Comparison of ENCODE assay signal across 1 cellular context in the genomic region with DNA sequence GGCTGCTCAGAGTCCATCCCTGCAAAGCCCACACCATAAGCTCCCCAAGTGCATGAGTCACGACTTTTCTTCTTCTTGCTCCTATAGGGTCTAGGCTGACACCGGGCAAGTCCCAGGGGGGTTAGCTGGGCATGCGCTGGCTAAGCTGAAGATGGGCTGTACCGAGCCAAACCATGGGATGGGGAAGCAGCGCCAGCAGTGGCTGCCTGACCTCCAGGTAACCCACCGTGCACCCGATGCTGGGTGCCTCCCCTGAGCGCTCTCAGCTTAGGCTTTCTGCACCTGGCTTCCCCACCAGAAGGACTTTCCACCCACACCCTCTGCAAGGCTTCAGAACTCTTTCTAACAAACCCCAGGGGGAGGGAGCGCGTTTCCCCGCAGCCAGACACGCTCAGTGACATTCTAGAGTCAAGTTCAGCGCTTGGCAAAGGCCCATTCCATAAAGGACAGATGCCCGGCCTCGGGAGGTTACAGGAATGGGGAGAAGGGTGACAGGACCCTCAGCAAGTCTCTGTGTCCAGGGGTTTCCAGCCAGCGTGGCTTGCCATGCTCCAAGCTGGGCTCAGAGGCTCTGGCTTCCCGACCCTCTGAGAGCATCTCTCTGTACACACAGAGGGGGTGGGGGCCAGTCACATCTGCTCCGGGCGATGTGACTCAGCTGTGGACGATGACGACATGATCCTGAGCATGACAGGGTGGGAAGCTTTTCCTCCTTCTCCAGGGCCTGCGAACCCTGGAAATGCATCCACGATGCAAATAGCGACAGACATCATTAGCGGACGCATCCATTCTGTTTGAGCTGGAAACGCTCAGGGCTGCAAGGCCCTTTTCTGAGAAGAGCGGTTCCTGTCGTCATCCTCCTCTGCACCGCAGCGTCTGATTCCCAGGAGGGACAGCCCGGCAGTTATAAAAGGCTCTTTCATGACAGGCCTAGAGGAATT.
TF ChIP-seq lines count a peak whose summit lies in the region.

No MANE protein-coding gene starts in this region.

TF ChIP-seq in WTC11, 78 proteins besides CTCF, POLR2A, EP300 and RAD21 (continued from another document):
- TF ChIP-seq, protein P1, sequence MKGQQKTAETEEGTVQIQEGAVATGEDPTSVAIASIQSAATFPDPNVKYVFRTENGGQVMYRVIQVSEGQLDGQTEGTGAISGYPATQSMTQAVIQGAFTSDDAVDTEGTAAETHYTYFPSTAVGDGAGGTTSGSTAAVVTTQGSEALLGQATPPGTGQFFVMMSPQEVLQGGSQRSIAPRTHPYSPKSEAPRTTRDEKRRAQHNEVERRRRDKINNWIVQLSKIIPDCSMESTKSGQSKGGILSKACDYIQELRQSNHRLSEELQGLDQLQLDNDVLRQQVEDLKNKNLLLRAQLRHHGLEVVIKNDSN (CRISPR knock-in tag; IDR thresholded peaks at IDR 0.05), result no peak
- TF ChIP-seq RELA (CRISPR knock-in tag; IDR thresholded peaks at IDR 0.05; ENCODE audit: borderline replicate concordance), result no peak
- TF ChIP-seq, protein P2, sequence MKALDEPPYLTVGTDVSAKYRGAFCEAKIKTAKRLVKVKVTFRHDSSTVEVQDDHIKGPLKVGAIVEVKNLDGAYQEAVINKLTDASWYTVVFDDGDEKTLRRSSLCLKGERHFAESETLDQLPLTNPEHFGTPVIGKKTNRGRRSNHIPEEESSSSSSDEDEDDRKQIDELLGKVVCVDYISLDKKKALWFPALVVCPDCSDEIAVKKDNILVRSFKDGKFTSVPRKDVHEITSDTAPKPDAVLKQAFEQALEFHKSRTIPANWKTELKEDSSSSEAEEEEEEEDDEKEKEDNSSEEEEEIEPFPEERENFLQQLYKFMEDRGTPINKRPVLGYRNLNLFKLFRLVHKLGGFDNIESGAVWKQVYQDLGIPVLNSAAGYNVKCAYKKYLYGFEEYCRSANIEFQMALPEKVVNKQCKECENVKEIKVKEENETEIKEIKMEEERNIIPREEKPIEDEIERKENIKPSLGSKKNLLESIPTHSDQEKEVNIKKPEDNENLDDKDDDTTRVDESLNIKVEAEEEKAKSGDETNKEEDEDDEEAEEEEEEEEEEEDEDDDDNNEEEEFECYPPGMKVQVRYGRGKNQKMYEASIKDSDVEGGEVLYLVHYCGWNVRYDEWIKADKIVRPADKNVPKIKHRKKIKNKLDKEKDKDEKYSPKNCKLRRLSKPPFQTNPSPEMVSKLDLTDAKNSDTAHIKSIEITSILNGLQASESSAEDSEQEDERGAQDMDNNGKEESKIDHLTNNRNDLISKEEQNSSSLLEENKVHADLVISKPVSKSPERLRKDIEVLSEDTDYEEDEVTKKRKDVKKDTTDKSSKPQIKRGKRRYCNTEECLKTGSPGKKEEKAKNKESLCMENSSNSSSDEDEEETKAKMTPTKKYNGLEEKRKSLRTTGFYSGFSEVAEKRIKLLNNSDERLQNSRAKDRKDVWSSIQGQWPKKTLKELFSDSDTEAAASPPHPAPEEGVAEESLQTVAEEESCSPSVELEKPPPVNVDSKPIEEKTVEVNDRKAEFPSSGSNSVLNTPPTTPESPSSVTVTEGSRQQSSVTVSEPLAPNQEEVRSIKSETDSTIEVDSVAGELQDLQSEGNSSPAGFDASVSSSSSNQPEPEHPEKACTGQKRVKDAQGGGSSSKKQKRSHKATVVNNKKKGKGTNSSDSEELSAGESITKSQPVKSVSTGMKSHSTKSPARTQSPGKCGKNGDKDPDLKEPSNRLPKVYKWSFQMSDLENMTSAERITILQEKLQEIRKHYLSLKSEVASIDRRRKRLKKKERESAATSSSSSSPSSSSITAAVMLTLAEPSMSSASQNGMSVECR (CRISPR knock-in tag; IDR thresholded peaks at IDR 0.05; ENCODE audit: borderline replicate concordance), result no peak
